ENCODE assay signal across 21 cellular contexts in genomic region chr3:177527182-177527581, GRCh38.
DNase-seq lines count a peak whose midpoint lies in the region; ATAC-seq and TF ChIP-seq lines count a peak whose summit lies in the region.
"Had no signal": no experiment of that assay in that cellular context is flagged by ENCODE, and none has a peak within 500 bp of the region (broad histone marks: within the 10 kb centered on the region; RNA-seq: fewer than 3 reads in every experiment).

No MANE protein-coding gene starts in this region.

- H3K36me3 ChIP-seq in SK-N-MC (ENCODE audit: insufficient read depth, low read length) (no peaks in the 10 kb centered on the region), osteoblast (ENCODE audit: insufficient read depth, low read length) (no peaks in the 10 kb centered on the region)
- H3K36me3 ChIP-seq: MG63, Peyer's patch had no signal

- peak; percentile 35 for DNase-seq in AG10803 (ENCODE audit: low read depth)
- DNase-seq in SK-N-MC (ENCODE audit: low read depth, low spot score), result no peak
- DNase-seq in left kidney (ENCODE audit: low read depth, low spot score), result peak; percentile 54
- DNase-seq in osteoblast (ENCODE audit: insufficient read length, low spot score, missing footprints), result no peak
- DNase-seq in NCI-H1417 (lab: John Stamatoyannopoulos, UW), result no peak
- no peak for DNase-seq in NCI-H774 (lab: John Stamatoyannopoulos, UW)
- DNase-seq in NCI-H345 (lab: John Stamatoyannopoulos, UW), result no peak
- DNase-seq: 8988T; DND-41; HCEC 1CT; Karpas-422; MG63; NCI-H1092; NCI-H146; NCI-H2171 treated with DMSO at 0.1 percent for 48 hours; NCI-H446 treated with DMSO at 0.1 percent for 48 hours; NK-92 treated with Interleukin-12 subunit alpha and Interleukin-12 subunit beta, amount 100 ng/mL, for 24 hours; Peyer's patch had no signal

- no peak for ATAC-seq in activated CD4-positive, CD25-positive, alpha-beta regulatory T cell treated with anti-CD3 and anti-CD28 coated beads, Interleukin-2, amount 50 U/mL, for 24 hours
- ATAC-seq: Right ventricle myocardium inferior had no signal

- no peak overlapping the region for H3K4me2 ChIP-seq in osteoblast (ENCODE audit: insufficient read depth, low read length)

- H3K9me3 ChIP-seq in SK-N-MC (ENCODE audit: low read depth, low read length) (no peaks in the 10 kb centered on the region), osteoblast (ENCODE audit: low read depth, low read length) (no peaks in the 10 kb centered on the region)
- H3K9me3 ChIP-seq: Peyer's patch had no signal

- H3K27ac ChIP-seq in SK-N-MC, result peak overlapping the region; percentile 37; the same call in 1 of the 2 replicates
- peak overlapping the region; percentile 89 for H3K27ac ChIP-seq in osteoblast (ENCODE audit: low read depth, low read length)
- H3K27ac ChIP-seq: HL-60, Peyer's patch had no signal

- no peaks in the 10 kb centered on the region for H4K20me1 ChIP-seq in osteoblast (ENCODE audit: insufficient read depth, low read length)

- no peak overlapping the region for H3K9ac ChIP-seq in SK-N-MC (ENCODE audit: insufficient read length)

- TF ChIP-seq CTCF in AG10803 (conservative IDR thresholded peaks at IDR 0.05; ENCODE audit: low read length), result no peak
- TF ChIP-seq CTCF in osteoblast (IDR thresholded peaks at IDR 0.05; ENCODE audit: extremely low read depth, low read depth, low read length), result no peak

- H3K4me3 ChIP-seq in AG10803 (ENCODE audit: low read length) (no peak overlapping the region), SK-N-MC (no peak overlapping the region), osteoblast (ENCODE audit: insufficient read depth, low read length) (no peak overlapping the region)
- H3K4me3 ChIP-seq: MG63, Peyer's patch had no signal

- H3K27me3 ChIP-seq in osteoblast (ENCODE audit: insufficient read depth, low read length), result no peaks in the 10 kb centered on the region
- H3K27me3 ChIP-seq: MG63, Peyer's patch had no signal

- no peaks in the 10 kb centered on the region for H3K79me2 ChIP-seq in osteoblast (ENCODE audit: insufficient read depth, low read length)

- no peak overlapping the region for H2AFZ ChIP-seq in osteoblast (ENCODE audit: low read length)

- H3K4me1 ChIP-seq in osteoblast (ENCODE audit: insufficient read depth, low read length), result peaks cover 37% of the 10 kb centered on the region
- H3K4me1 ChIP-seq: Peyer's patch had no signal

Comparison
In these comparisons a context has a peak if more than half of its experiments do, and no peak if none do; other contexts are left out.
1. DNase-seq: peak in AG10803 (single experiment) and left kidney (single experiment); none in SK-N-MC (single experiment), osteoblast (single experiment), NCI-H1417 (0 of 3), NCI-H774 (single experiment) and NCI-H345 (single experiment).